In genomic region chr1:145891587-145892485, GRCh38 we compare ENCODE assay signal across 1 cellular context.
TF ChIP-seq lines count a peak whose summit lies in the region.

No MANE protein-coding gene starts in this region.

TF ChIP-seq in HepG2, 621 proteins besides CTCF, POLR2A, EP300 and RAD21 (continued from another document and continues in another):
- TF ChIP-seq SRY (CRISPR knock-in tag; IDR thresholded peaks at IDR 0.05) = no peak; the same call in 1 of the 2 replicates
- no peak for TF ChIP-seq MXD4 (CRISPR knock-in tag; IDR thresholded peaks at IDR 0.05)
- no peak; the same call in 1 of the 2 replicates for TF ChIP-seq HNF4G (IDR thresholded peaks at IDR 0.05; ENCODE audit: borderline replicate concordance, low read depth, low read length)
- TF ChIP-seq HNF4G (CRISPR knock-in tag; IDR thresholded peaks at IDR 0.05; ENCODE audit: borderline replicate concordance, low read depth) = peak; percentile 51; the same call in 1 of the 2 replicates
- TF ChIP-seq HOXD1 (CRISPR knock-in tag; IDR thresholded peaks at IDR 0.05) = no peak
- TF ChIP-seq ZFY (CRISPR knock-in tag; IDR thresholded peaks at IDR 0.05) = peak; percentile 53; the same call in 1 of the 2 replicates
- no peak for TF ChIP-seq DZIP1 (CRISPR knock-in tag; IDR thresholded peaks at IDR 0.05)
- TF ChIP-seq PLRG1 (conservative IDR thresholded peaks at IDR 0.05) = no peak
- no peak for TF ChIP-seq ESRRA (CRISPR knock-in tag; IDR thresholded peaks at IDR 0.05; ENCODE audit: low read depth)
- no peak for TF ChIP-seq HCFC1 (IDR thresholded peaks at IDR 0.05; ENCODE audit: low read depth, low read length)
- TF ChIP-seq ARNTL (CRISPR knock-in tag; IDR thresholded peaks at IDR 0.05) = no peak
- peak; percentile 76; the same call in 1 of the 2 replicates for TF ChIP-seq HMG20A (CRISPR knock-in tag; IDR thresholded peaks at IDR 0.05; ENCODE audit: borderline replicate concordance)
- no peak for TF ChIP-seq CHCHD3 (CRISPR knock-in tag; IDR thresholded peaks at IDR 0.05)
- TF ChIP-seq ZBTB7B (CRISPR knock-in tag; IDR thresholded peaks at IDR 0.05) = peak; percentile 91
- no peak for TF ChIP-seq ZBTB8A (CRISPR knock-in tag; IDR thresholded peaks at IDR 0.05; ENCODE audit: borderline replicate concordance, low read depth)
- no peak for TF ChIP-seq ZBTB4 (CRISPR knock-in tag; IDR thresholded peaks at IDR 0.05; ENCODE audit: borderline replicate concordance)
- no peak for TF ChIP-seq DMTF1 (CRISPR knock-in tag; IDR thresholded peaks at IDR 0.05)
- TF ChIP-seq ZNF414 (CRISPR knock-in tag; IDR thresholded peaks at IDR 0.05) = no peak
- no peak for TF ChIP-seq JARID2 (CRISPR knock-in tag; IDR thresholded peaks at IDR 0.05; ENCODE audit: insufficient replicate concordance)
- TF ChIP-seq TAF15 (IDR thresholded peaks at IDR 0.05; ENCODE audit: low read depth, low read length, poor library complexity, severe bottlenecking) = no peak
- no peak for TF ChIP-seq NFE2L2 (IDR thresholded peaks at IDR 0.05; ENCODE audit: low read length)
- 0 out of 2 replicates have a peak, but pooled peaks have one; percentile 46 for TF ChIP-seq MXD3 (CRISPR knock-in tag; IDR thresholded peaks at IDR 0.05)
- no peak for TF ChIP-seq ZFP36 (IDR thresholded peaks at IDR 0.05; ENCODE audit: borderline replicate concordance, low read depth, low read length, partially characterized antibody)
- TF ChIP-seq ZNF317 (CRISPR knock-in tag; IDR thresholded peaks at IDR 0.05) = peak; percentile 74; the same call in 1 of the 2 replicates
- TF ChIP-seq ARID5B (CRISPR knock-in tag; IDR thresholded peaks at IDR 0.05) = peak; percentile 91
- peak; percentile 84; the same call in 1 of the 2 replicates for TF ChIP-seq THAP9 (CRISPR knock-in tag; IDR thresholded peaks at IDR 0.05; ENCODE audit: borderline replicate concordance)
- TF ChIP-seq KDM4B (CRISPR knock-in tag; IDR thresholded peaks at IDR 0.05) = peak; percentile 81; the same call in 1 of the 2 replicates
- TF ChIP-seq NR0B2 (CRISPR knock-in tag; IDR thresholded peaks at IDR 0.05) = no peak
- no peak for TF ChIP-seq ZNF776 (CRISPR knock-in tag; IDR thresholded peaks at IDR 0.05)
- TF ChIP-seq YEATS2 (CRISPR knock-in tag; IDR thresholded peaks at IDR 0.05; ENCODE audit: borderline replicate concordance) = peak; percentile 52; the same call in 1 of the 2 replicates
- 0 out of 2 replicates have a peak, but pooled peaks have one; percentile 52 for TF ChIP-seq ZSCAN5A (CRISPR knock-in tag; IDR thresholded peaks at IDR 0.05; ENCODE audit: borderline replicate concordance)
- peak; percentile 66; the same call in 1 of the 2 replicates for TF ChIP-seq ZNF788 (CRISPR knock-in tag; IDR thresholded peaks at IDR 0.05; ENCODE audit: borderline replicate concordance)
- no peak for TF ChIP-seq MED8 (CRISPR knock-in tag; IDR thresholded peaks at IDR 0.05; ENCODE audit: insufficient replicate concordance)
- TF ChIP-seq FOXM1 (CRISPR knock-in tag; IDR thresholded peaks at IDR 0.05) = no peak
- peak; percentile 46 for TF ChIP-seq ZNF619 (CRISPR knock-in tag; IDR thresholded peaks at IDR 0.05)
- peak; percentile 59; the same call in 1 of the 2 replicates for TF ChIP-seq SNAPC2 (CRISPR knock-in tag; IDR thresholded peaks at IDR 0.05)
- TF ChIP-seq MTERF4 (CRISPR knock-in tag; IDR thresholded peaks at IDR 0.05) = 0 out of 2 replicates have a peak, but pooled peaks have one; percentile 30
- no peak for TF ChIP-seq ZNF652 (CRISPR knock-in tag; IDR thresholded peaks at IDR 0.05; ENCODE audit: borderline replicate concordance, low read depth)
- TF ChIP-seq ZNF256 (CRISPR knock-in tag; conservative IDR thresholded peaks at IDR 0.05) = no peak
